In the genomic region with DNA sequence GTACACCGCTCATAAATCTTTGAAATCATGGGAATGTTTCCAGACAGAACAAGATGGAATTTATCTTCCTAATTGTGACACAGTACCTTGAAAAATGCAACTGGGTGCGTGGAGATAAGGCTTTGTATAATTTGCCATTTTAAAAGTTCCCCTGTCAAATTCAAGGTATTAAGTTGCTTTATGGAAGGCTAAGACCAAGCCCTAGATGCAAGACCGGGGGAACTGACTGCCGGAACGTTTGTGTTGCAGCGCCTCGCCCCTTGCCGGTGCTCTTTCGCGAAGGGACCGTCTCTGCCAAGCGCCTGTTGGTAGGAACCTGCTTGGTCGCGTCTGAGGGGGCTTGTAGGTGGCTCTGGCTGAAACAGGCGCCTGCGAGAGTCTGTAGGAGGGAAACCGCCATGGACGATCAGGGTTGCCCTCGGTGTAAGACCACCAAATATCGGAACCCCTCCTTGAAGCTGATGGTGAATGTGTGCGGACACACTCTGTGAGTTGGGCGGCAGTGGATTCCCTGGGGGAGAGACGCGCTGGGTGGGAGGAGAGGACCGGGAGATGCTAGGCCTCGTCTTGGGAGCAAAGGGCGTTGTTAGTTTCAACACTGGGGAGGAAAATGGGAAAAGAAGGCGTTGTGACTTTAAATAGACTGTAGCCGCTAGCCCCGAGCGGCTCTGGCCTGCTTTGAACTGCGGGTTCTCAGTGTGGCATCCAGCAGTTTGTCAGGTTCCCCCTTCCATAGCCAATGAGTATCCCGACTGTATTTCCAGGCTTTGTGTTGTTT, we compare ENCODE assay signal across 8 cellular contexts. TPM values are rescaled to one million over a fixed set of nuclear protein-coding genes. Genes with fewer than 3 reads are reported as not detected.
A peak's percentile ranks its signal among the peaks of the same experiment; 100 is the strongest.
DNase-seq lines count a peak whose midpoint lies in the region; ATAC-seq, FAIRE-seq and TF ChIP-seq lines count a peak whose summit lies in the region.

A gene (plus strand): TSS at position 297 of the 778 bp plus-strand sequence. CDS start 102 bp downstream, at position 399.

- H3K79me2 ChIP-seq in ACC112 (ENCODE audit: control insufficient read depth, insufficient read depth, low read length, unreplicated experiment), result peaks cover 49% of the 10 kb centered on the region

- peaks cover 3% of the 10 kb centered on the region; the same call in 1 of the 2 replicates for H3K27me3 Mint-ChIP-seq in WTC11 (ENCODE audit: low read depth)

- H3K4me1 ChIP-seq in ACC112 (ENCODE audit: control insufficient read depth, insufficient read depth, low read length, unreplicated experiment) (peaks cover 6% of the 10 kb centered on the region), kidney (ENCODE audit: control insufficient read depth in 1 of 2, insufficient read depth in 1 of 2, low read depth in 1 of 2, low read length in 2 of 2) (peaks cover 0 to 4% of the 10 kb centered on the region in 2 donors)

- H3K9ac ChIP-seq in kidney (ENCODE audit: low read length in 2 of 2), result peak within 1 kb of the TSS; percentile 84 to 97

- H3K27me3 ChIP-seq in ACC112 (ENCODE audit: insufficient read depth, low read length), result no peaks in the 10 kb centered on the region

- H3K36me3 Mint-ChIP-seq in WTC11, result no peaks in the 10 kb centered on the region

- CTCF ChIA-PET in WTC11 (lab: Charles Lee), result no interaction called here

- intact Hi-C loops in kidney (cut with DNase I), result no loop called here

- H3K27ac ChIP-seq in ACC112 (ENCODE audit: low read depth, low read length), result peak within 1 kb of the TSS; percentile 56
- H3K27ac ChIP-seq in caudate nucleus (ENCODE audit: low read depth, low read length), result peak within 1 kb of the TSS; percentile 18
- H3K27ac ChIP-seq in kidney (ENCODE audit: low read depth in 2 of 2, low read length in 2 of 2), result peak within 1 kb of the TSS; percentile 23 to 65

- POLR2A ChIA-PET in WTC11 (lab: Charles Lee), result no interaction called here

- FAIRE-seq in kidney (lab: Jason Lieb, UNC), result no peak

- H2AFZ ChIP-seq in ACC112 (ENCODE audit: low read length, unreplicated experiment), result peak within 1 kb of the TSS; percentile 100

- H3K9me3 ChIP-seq in kidney (ENCODE audit: control insufficient read depth in 1 of 2, low read length in 2 of 2), result no peaks in the 10 kb centered on the region

- peak within 1 kb of the TSS; percentile 98 for H3K27ac Mint-ChIP-seq in WTC11

- H3K4me3 Mint-ChIP-seq in WTC11, result peak within 1 kb of the TSS; percentile 97

- peaks cover 5% of the 10 kb centered on the region for H3K9me3 Mint-ChIP-seq in WTC11

- no peak for TF ChIP-seq CTCF in WTC11 (IDR thresholded peaks at IDR 0.05)
- TF ChIP-seq CTCF in kidney (IDR thresholded peaks at IDR 0.05; ENCODE audit: borderline replicate concordance, extremely low read depth, insufficient read depth), result peak; percentile 2

- H3K36me3 ChIP-seq in ACC112 (ENCODE audit: insufficient read depth, low read length), result no peaks in the 10 kb centered on the region
- H3K36me3 ChIP-seq in kidney (ENCODE audit: control insufficient read depth in 1 of 2, insufficient read depth in 2 of 2, low read length in 2 of 2), result no peaks in the 10 kb centered on the region

- H3K4me1 Mint-ChIP-seq in WTC11, result peaks cover 15% of the 10 kb centered on the region

- peak; percentile 83 for ATAC-seq in GM18858 (IDR thresholded peaks at IDR 0.05; ENCODE audit: unreplicated experiment)
- peak; percentile 94 for ATAC-seq in HG03097 (IDR thresholded peaks at IDR 0.05; ENCODE audit: low FRiP score, unreplicated experiment)
- peak; percentile 99 for ATAC-seq in WTC11

- DNase-seq in NCI-H2171 (lab: John Stamatoyannopoulos, UW), result peak; percentile 87
- peak; percentile 81 for DNase-seq in WTC11 (ENCODE audit: low spot score)
- DNase-seq in caudate nucleus (lab: John Stamatoyannopoulos, UW), result peak in 60 of 61 donors; percentile 14 to 92 (median 73)
- DNase-seq in kidney, result peak; percentile 92
- peak; percentile 84 for DNase-seq in stimulated activated CD4-positive, alpha-beta T cell treated with anti-CD3 and anti-CD28 coated beads, Interleukin-15, amount 100 ng/mL, for 24 hours

- peak within 1 kb of the TSS; percentile 97 for H3K4me3 ChIP-seq in ACC112 (ENCODE audit: low read depth, low read length)
- H3K4me3 ChIP-seq in kidney (ENCODE audit: low read length in 2 of 2), result peak within 1 kb of the TSS; percentile 95 to 100

TF ChIP-seq in WTC11, 78 proteins besides CTCF, POLR2A, EP300 and RAD21 (continues in another document):
- peak; percentile 94 for TF ChIP-seq FOXK1 (CRISPR knock-in tag; IDR thresholded peaks at IDR 0.05)
- no peak for TF ChIP-seq OVOL2 (CRISPR knock-in tag; IDR thresholded peaks at IDR 0.05; ENCODE audit: borderline replicate concordance)
- TF ChIP-seq ZNF317 (CRISPR knock-in tag; IDR thresholded peaks at IDR 0.05; ENCODE audit: borderline replicate concordance, low read depth), result no peak
- TF ChIP-seq GABPB1 (CRISPR knock-in tag; IDR thresholded peaks at IDR 0.05), result peak; percentile 75; the same call in 1 of the 2 replicates
- TF ChIP-seq TEAD1 (CRISPR knock-in tag; IDR thresholded peaks at IDR 0.05), result 0 out of 2 replicates have a peak, but pooled peaks have one; percentile 70
- TF ChIP-seq SMAD3 (CRISPR knock-in tag; IDR thresholded peaks at IDR 0.05; ENCODE audit: borderline replicate concordance), result peak; percentile 92
- TF ChIP-seq, protein P1, sequence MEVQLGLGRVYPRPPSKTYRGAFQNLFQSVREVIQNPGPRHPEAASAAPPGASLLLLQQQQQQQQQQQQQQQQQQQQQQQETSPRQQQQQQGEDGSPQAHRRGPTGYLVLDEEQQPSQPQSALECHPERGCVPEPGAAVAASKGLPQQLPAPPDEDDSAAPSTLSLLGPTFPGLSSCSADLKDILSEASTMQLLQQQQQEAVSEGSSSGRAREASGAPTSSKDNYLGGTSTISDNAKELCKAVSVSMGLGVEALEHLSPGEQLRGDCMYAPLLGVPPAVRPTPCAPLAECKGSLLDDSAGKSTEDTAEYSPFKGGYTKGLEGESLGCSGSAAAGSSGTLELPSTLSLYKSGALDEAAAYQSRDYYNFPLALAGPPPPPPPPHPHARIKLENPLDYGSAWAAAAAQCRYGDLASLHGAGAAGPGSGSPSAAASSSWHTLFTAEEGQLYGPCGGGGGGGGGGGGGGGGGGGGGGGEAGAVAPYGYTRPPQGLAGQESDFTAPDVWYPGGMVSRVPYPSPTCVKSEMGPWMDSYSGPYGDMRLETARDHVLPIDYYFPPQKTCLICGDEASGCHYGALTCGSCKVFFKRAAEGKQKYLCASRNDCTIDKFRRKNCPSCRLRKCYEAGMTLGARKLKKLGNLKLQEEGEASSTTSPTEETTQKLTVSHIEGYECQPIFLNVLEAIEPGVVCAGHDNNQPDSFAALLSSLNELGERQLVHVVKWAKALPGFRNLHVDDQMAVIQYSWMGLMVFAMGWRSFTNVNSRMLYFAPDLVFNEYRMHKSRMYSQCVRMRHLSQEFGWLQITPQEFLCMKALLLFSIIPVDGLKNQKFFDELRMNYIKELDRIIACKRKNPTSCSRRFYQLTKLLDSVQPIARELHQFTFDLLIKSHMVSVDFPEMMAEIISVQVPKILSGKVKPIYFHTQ (CRISPR knock-in tag; IDR thresholded peaks at IDR 0.05), result no peak
- TF ChIP-seq, protein P2, sequence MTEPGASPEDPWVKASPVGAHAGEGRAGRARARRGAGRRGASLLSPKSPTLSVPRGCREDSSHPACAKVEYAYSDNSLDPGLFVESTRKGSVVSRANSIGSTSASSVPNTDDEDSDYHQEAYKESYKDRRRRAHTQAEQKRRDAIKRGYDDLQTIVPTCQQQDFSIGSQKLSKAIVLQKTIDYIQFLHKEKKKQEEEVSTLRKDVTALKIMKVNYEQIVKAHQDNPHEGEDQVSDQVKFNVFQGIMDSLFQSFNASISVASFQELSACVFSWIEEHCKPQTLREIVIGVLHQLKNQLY (CRISPR knock-in tag; IDR thresholded peaks at IDR 0.05), result no peak
- TF ChIP-seq ZNF423 (CRISPR knock-in tag; IDR thresholded peaks at IDR 0.05), result no peak
- TF ChIP-seq SP1 (CRISPR knock-in tag; conservative IDR thresholded peaks at IDR 0.05), result peak; percentile 68
- TF ChIP-seq TP53 (CRISPR knock-in tag; IDR thresholded peaks at IDR 0.05), result peak; percentile 87
- no peak for TF ChIP-seq RORB (CRISPR knock-in tag; IDR thresholded peaks at IDR 0.05)
- TF ChIP-seq HMGA2 (CRISPR knock-in tag; IDR thresholded peaks at IDR 0.05), result no peak
- TF ChIP-seq, protein P3, sequence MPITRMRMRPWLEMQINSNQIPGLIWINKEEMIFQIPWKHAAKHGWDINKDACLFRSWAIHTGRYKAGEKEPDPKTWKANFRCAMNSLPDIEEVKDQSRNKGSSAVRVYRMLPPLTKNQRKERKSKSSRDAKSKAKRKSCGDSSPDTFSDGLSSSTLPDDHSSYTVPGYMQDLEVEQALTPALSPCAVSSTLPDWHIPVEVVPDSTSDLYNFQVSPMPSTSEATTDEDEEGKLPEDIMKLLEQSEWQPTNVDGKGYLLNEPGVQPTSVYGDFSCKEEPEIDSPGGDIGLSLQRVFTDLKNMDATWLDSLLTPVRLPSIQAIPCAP (CRISPR knock-in tag; IDR thresholded peaks at IDR 0.05), result 0 out of 2 replicates have a peak, but pooled peaks have one; percentile 48
- TF ChIP-seq, protein P4, sequence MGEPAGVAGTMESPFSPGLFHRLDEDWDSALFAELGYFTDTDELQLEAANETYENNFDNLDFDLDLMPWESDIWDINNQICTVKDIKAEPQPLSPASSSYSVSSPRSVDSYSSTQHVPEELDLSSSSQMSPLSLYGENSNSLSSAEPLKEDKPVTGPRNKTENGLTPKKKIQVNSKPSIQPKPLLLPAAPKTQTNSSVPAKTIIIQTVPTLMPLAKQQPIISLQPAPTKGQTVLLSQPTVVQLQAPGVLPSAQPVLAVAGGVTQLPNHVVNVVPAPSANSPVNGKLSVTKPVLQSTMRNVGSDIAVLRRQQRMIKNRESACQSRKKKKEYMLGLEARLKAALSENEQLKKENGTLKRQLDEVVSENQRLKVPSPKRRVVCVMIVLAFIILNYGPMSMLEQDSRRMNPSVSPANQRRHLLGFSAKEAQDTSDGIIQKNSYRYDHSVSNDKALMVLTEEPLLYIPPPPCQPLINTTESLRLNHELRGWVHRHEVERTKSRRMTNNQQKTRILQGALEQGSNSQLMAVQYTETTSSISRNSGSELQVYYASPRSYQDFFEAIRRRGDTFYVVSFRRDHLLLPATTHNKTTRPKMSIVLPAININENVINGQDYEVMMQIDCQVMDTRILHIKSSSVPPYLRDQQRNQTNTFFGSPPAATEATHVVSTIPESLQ (CRISPR knock-in tag; IDR thresholded peaks at IDR 0.05), result no peak
- TF ChIP-seq, protein P5, sequence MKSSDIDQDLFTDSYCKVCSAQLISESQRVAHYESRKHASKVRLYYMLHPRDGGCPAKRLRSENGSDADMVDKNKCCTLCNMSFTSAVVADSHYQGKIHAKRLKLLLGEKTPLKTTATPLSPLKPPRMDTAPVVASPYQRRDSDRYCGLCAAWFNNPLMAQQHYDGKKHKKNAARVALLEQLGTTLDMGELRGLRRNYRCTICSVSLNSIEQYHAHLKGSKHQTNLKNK (CRISPR knock-in tag; IDR thresholded peaks at IDR 0.05), result no peak

RNA-seq across cellular contexts. Expression of the gene that starts here (rescaled TPM):
- total RNA-seq in WTC11 (2021) (55.2 to 59.0 TPM (median 56.0 TPM) in 3 replicates), kidney (29.6 TPM)
- 41.6 TPM for polyA plus RNA-seq in kidney (ENCODE audit: insufficient read depth, low read depth, low replicate concordance)

Comparison
In these comparisons a context has a peak if more than half of its experiments do, and no peak if none do; other contexts are left out.
1. Peak in every context shown above with its lines: DNase-seq, ATAC-seq, H3K4me3 ChIP-seq and H3K27ac ChIP-seq.